8 cellular contexts compared by ENCODE assay signal in genomic region chr3:25781758-25782594, GRCh38. TPM values are rescaled to one million over a fixed set of nuclear protein-coding genes. Genes with fewer than 3 reads are reported as not detected.
A peak's percentile ranks its signal among the peaks of the same experiment; 100 is the strongest.
DNase-seq lines count a peak whose midpoint lies in the region; ATAC-seq and TF ChIP-seq lines count a peak whose summit lies in the region.

No MANE protein-coding gene starts in this region.

- intact Hi-C loops in activated naive CD4-positive, alpha-beta T cell treated with anti-CD3 and anti-CD28 coated beads for 36 hours (cut with micrococcal nuclease), result loop anchor here (1.0 to 10.0 kb wide), 6 partner anchors 8 to 1703 kb away; partner anchors contain the start of genes NEK10, OXSM and SLC4A7
- intact Hi-C loops in right cardiac atrium (cut with DNase I) (loop anchor here in 2 of 4 donors (5.0 to 10.0 kb wide), 2 partner anchors 117 to 120 kb away; partner anchors contain the start of gene TOP2B (in 2 of the 2)), thyroid gland (cut with DNase I) (no loop called here)

- peak overlapping the region; percentile 88 for H3K4me3 Mint-ChIP-seq in activated naive CD4-positive, alpha-beta T cell treated with anti-CD3 and anti-CD28 coated beads for 36 hours

- ATAC-seq in HG02798 (IDR thresholded peaks at IDR 0.05; ENCODE audit: poor library complexity, unreplicated experiment) (peak; percentile 66), RWPE2 (ENCODE audit: low read depth) (no peak), right cardiac atrium (no peak)

- peaks cover 5% of the 10 kb centered on the region for H3K4me1 ChIP-seq in RWPE2 (ENCODE audit: insufficient read depth, poor library complexity, severe bottlenecking)
- peaks cover 3% of the 10 kb centered on the region for H3K4me1 ChIP-seq in right cardiac atrium (ENCODE audit: control insufficient read depth, insufficient read depth, low read length)
- peaks cover 10 to 18% of the 10 kb centered on the region in 2 donors for H3K4me1 ChIP-seq in thyroid gland

- CTCF ChIA-PET in activated naive CD4-positive, alpha-beta T cell treated with anti-CD3 and anti-CD28 coated beads for 36 hours (lab: Charles Lee), result no interaction called here

- peaks cover 16% of the 10 kb centered on the region for H3K36me3 Mint-ChIP-seq in activated naive CD4-positive, alpha-beta T cell treated with anti-CD3 and anti-CD28 coated beads for 36 hours (ENCODE audit: low read depth)

- H3K27ac Mint-ChIP-seq in activated naive CD4-positive, alpha-beta T cell treated with anti-CD3 and anti-CD28 coated beads for 36 hours, result peak overlapping the region; percentile 88

- H3K4me1 Mint-ChIP-seq in activated naive CD4-positive, alpha-beta T cell treated with anti-CD3 and anti-CD28 coated beads for 36 hours (ENCODE audit: low read depth), result peaks cover 44% of the 10 kb centered on the region

- H3K9me3 Mint-ChIP-seq in activated naive CD4-positive, alpha-beta T cell treated with anti-CD3 and anti-CD28 coated beads for 36 hours, result no peaks in the 10 kb centered on the region

- H3K27ac ChIP-seq in RWPE2 (ENCODE audit: poor library complexity, severe bottlenecking), result no peak overlapping the region
- H3K27ac ChIP-seq in right cardiac atrium (ENCODE audit: low read length), result no peak overlapping the region
- H3K27ac ChIP-seq in thyroid gland, result no peak overlapping the region

- no peak for TF ChIP-seq POLR2A in thyroid gland (IDR thresholded peaks at IDR 0.05)

- 55% methylated on average over 3 of the region's 3 CpGs for WGBS in right cardiac atrium
- 67 to 74% methylated on average over 3 of the region's 3 CpGs for WGBS in thyroid gland, 2 donors

- H3K4me3 ChIP-seq in RWPE2 (ENCODE audit: severe bottlenecking), result peak overlapping the region; percentile 94
- H3K4me3 ChIP-seq in right cardiac atrium (ENCODE audit: low read length), result peak overlapping the region; percentile 92
- H3K4me3 ChIP-seq in thyroid gland (replicated peaks in 1 of 3), result peak overlapping the region in 2 of 3 donors; percentile 48 to 87

- no peaks in the 10 kb centered on the region for H3K27me3 Mint-ChIP-seq in activated naive CD4-positive, alpha-beta T cell treated with anti-CD3 and anti-CD28 coated beads for 36 hours (ENCODE audit: low read depth)

- no peak for DNase-seq in activated naive CD4-positive, alpha-beta T cell treated with anti-CD3 and anti-CD28 coated beads for 36 hours
- DNase-seq in activated naive CD4-positive, alpha-beta T cell treated with anti-CD3 and anti-CD28 coated beads, Interleukin-2, amount 50 U/mL, for 16 hours, result no peak
- DNase-seq in RWPE2 (ENCODE audit: low spot score) (no peak), right cardiac atrium (no peak), thyroid gland (no peak), NCI-H2196 (lab: John Stamatoyannopoulos, UW; ENCODE audit: unreplicated experiment) (no peak), COR-L47 (lab: John Stamatoyannopoulos, UW) (no peak)

- H3K36me3 ChIP-seq in RWPE2 (ENCODE audit: low read depth) (peaks cover 10% of the 10 kb centered on the region), thyroid gland (peaks cover 0 to 2% of the 10 kb centered on the region in 2 donors)

- no peak for TF ChIP-seq CTCF in RWPE2 (IDR thresholded peaks at IDR 0.05; ENCODE audit: poor library complexity, severe bottlenecking)
- TF ChIP-seq CTCF in thyroid gland (IDR thresholded peaks at IDR 0.05), result no peak

- H3K27me3 ChIP-seq in RWPE2 (ENCODE audit: insufficient read depth, poor library complexity, severe bottlenecking) (no peaks in the 10 kb centered on the region), right cardiac atrium (ENCODE audit: control insufficient read depth, insufficient read depth) (no peaks in the 10 kb centered on the region), thyroid gland (no peaks in the 10 kb centered on the region)

- no peaks in the 10 kb centered on the region for H3K9me3 ChIP-seq in RWPE2 (ENCODE audit: severe bottlenecking)
- no peaks in the 10 kb centered on the region for H3K9me3 ChIP-seq in right cardiac atrium (ENCODE audit: control insufficient read depth, low read length)
- no peaks in the 10 kb centered on the region for H3K9me3 ChIP-seq in thyroid gland

RNA-seq across cellular contexts. Expression of gene NGLY1, which starts 1.3 kb away (rescaled TPM):
- 10 to 100 TPM; 49.0 to 50.0 TPM for total RNA-seq in activated naive CD4-positive, alpha-beta T cell treated with anti-CD3 and anti-CD28 coated beads for 36 hours
- total RNA-seq in right cardiac atrium, result 10 to 100 TPM; 30.9 to 36.3 (median 33.9) TPM
- polyA plus RNA-seq in right cardiac atrium, result 21.0 TPM
- total RNA-seq in thyroid gland, result 10 to 100 TPM; 31.6 to 47.3 (median 38.7) TPM

RNA-seq across cellular contexts. Expression of gene OXSM, which starts 7.9 kb away (rescaled TPM):
- 10 to 100 TPM; 10.0 to 11.4 TPM for total RNA-seq in activated naive CD4-positive, alpha-beta T cell treated with anti-CD3 and anti-CD28 coated beads for 36 hours
- total RNA-seq in right cardiac atrium (10 to 100 TPM; 11.6 to 15.9 (median 14.0) TPM), thyroid gland (10 to 100 TPM; 13.4 to 40.7 (median 14.5) TPM)
- 17.6 TPM for polyA plus RNA-seq in right cardiac atrium
